Comparison of ENCODE assay signal across 9 cellular contexts in the genomic region with DNA sequence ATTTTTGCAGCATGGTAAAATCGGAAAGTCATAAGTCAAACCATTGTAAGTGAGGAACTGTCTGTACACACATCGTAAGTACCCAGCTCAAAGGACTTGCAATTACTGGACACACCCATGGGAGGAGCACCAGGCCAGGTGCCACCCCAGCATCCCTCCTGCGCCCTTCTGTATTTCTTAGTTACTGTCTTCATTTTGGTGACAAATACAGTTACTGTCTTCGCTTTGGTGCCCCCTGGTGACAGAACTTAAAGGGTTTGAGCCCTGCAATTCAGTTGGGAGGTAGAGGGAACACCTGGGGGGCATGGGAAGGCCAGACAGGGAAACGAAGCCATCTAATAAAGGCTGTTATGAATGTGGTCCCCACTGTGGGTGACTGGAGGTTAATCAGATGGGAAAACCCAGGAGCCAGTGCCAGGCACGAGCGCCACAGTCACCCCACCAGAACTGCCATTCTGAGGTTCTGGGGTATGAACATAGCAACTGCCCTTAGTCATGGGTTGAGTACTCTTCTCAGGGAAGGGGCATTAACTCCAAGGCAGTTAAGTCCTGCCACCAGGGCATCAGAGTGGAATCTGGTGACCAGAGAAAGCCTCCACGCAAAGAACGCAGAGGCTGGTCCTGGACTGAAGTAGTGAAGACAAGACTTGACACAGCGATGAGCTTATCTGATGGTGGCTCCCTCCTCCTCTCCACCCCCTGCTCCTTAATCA.
DNase-seq lines count a peak whose midpoint lies in the region; ATAC-seq and TF ChIP-seq lines count a peak whose summit lies in the region.
"Had no signal": no experiment of that assay in that cellular context is flagged by ENCODE, and none has a peak within 500 bp of the region (broad histone marks: within the 10 kb centered on the region; RNA-seq: fewer than 3 reads in every experiment).

No MANE protein-coding gene starts in this region.

- no peak for DNase-seq in heart right ventricle
- DNase-seq in Right ventricle myocardium inferior (ENCODE audit: missing footprints): no peak
- peak; percentile 62 for DNase-seq in NCI-H1436 (lab: John Stamatoyannopoulos, UW)
- peak; percentile 63 for DNase-seq in activated CD8-positive, alpha-beta memory T cell treated with anti-CD3 and anti-CD28 coated beads for 24 hours
- peak; percentile 20 for DNase-seq in glomerular visceral epithelial cell (ENCODE audit: extremely low spot score)
- DNase-seq in stimulated activated CD4-positive, alpha-beta T cell treated with anti-CD3 and anti-CD28 coated beads, Interleukin-1b, Interleukin-23, amount 100 ng/mL, for 48 hours: peak; percentile 37
- no peak for DNase-seq in GDM1 (lab: John Stamatoyannopoulos, UW)

- no peaks in the 10 kb centered on the region for H3K36me3 ChIP-seq in heart right ventricle

- H3K4me1 ChIP-seq in heart right ventricle: peaks cover 0 to 15% (median 0%) of the 10 kb centered on the region in 9 donors

- intact Hi-C loops in heart right ventricle (cut with DNase I) (loop anchor here in 4 of 10 donors (2.0 to 10.0 kb wide), 3 partner anchors 612 to 614 kb away; partner anchors contain the start of genes PTPRU (in 4 of the 4) and MECR (in 2 of the 4)), Right ventricle myocardium inferior (cut with DNase I) (no loop called here)

- H3K27me3 ChIP-seq in heart right ventricle: peaks cover 0 to 68% (median 38%) of the 10 kb centered on the region in 7 donors

- no peak overlapping the region for H3K4me3 ChIP-seq in heart right ventricle

- peak in 8 of 9 donors; percentile 13 to 58 (median 45) for TF ChIP-seq CTCF in heart right ventricle (IDR thresholded peaks at IDR 0.05)

- H3K9me3 ChIP-seq in heart right ventricle: no peaks in the 10 kb centered on the region

- no peak overlapping the region for H3K27ac ChIP-seq in heart right ventricle
- H3K27ac ChIP-seq: epithelial cell of prostate had no signal

- no peak for ATAC-seq in heart right ventricle
- ATAC-seq in Right ventricle myocardium inferior: no peak
- no peak for ATAC-seq in GM21576 (IDR thresholded peaks at IDR 0.05; ENCODE audit: unreplicated experiment)

- WGBS in heart right ventricle, 2 donors: 62 to 67% methylated on average over 10 of the region's 10 CpGs

Comparison
In these comparisons a context has a peak if more than half of its experiments do, and no peak if none do; other contexts are left out.
1. DNase-seq: peak in NCI-H1436 (single experiment), activated CD8-positive, alpha-beta memory T cell treated with anti-CD3 and anti-CD28 coated beads for 24 hours (single experiment), glomerular visceral epithelial cell (single experiment) and stimulated activated CD4-positive, alpha-beta T cell treated with anti-CD3 and anti-CD28 coated beads, Interleukin-1b, Interleukin-23, amount 100 ng/mL, for 48 hours (single experiment); none in heart right ventricle (0 of 2), Right ventricle myocardium inferior (single experiment) and GDM1 (single experiment).